In genomic region chr6:25035451-25036435, GRCh38 we compare ENCODE assay signal across 9 cellular contexts.
DNase-seq lines count a peak whose midpoint lies in the region; ATAC-seq and TF ChIP-seq lines count a peak whose summit lies in the region.
"Had no signal": no experiment of that assay in that cellular context is flagged by ENCODE, and none has a peak within 500 bp of the region (broad histone marks: within the 10 kb centered on the region; RNA-seq: fewer than 3 reads in every experiment).

No MANE protein-coding gene starts in this region.

- peak overlapping the region; percentile 77 for H3K4me3 Mint-ChIP-seq in activated T-cell treated with anti-CD3 and anti-CD28 coated beads, Interleukin-2, amount 50 U/mL, for 24 hours

- intact Hi-C loops in OCI-LY7 (cut with micrococcal nuclease; ENCODE audit: unreplicated experiment), result no loop called here

- H3K79me2 ChIP-seq in OCI-LY7 (ENCODE audit: insufficient read depth, low read depth, low read length), result peaks cover 33% of the 10 kb centered on the region; the same call in 1 of the 2 replicates

- POLR2A ChIA-PET in OCI-LY7 (lab: Charles Lee), result interaction anchor here (0.6 to 2.8 kb wide), 12 partner anchors 9 to 214 kb away, joined by 3 to 21 read pairs (median 3); no protein-coding TSS in a partner anchor

- DNase-seq in activated T-cell treated with anti-CD3 and anti-CD28 coated beads, Interleukin-2, amount 50 U/mL, for 24 hours, result peak; percentile 61
- DNase-seq in activated T-cell treated with anti-CD3 and anti-CD28 coated beads for 4 hours, result no peak
- DNase-seq in OCI-LY7 (ENCODE audit: low spot score), result peak; percentile 38
- DNase-seq in glomerular visceral epithelial cell (ENCODE audit: extremely low spot score), result peak; percentile 67
- DNase-seq in tibial nerve (ENCODE audit: low spot score in 2 of 2), result no peak
- no peak for DNase-seq in NCI-H2029 (lab: John Stamatoyannopoulos, UW)

- peaks cover 69% of the 10 kb centered on the region for H3K4me1 Mint-ChIP-seq in activated T-cell treated with anti-CD3 and anti-CD28 coated beads, Interleukin-2, amount 50 U/mL, for 24 hours (ENCODE audit: low read depth)

- H3K36me3 Mint-ChIP-seq in activated T-cell treated with anti-CD3 and anti-CD28 coated beads, Interleukin-2, amount 50 U/mL, for 24 hours (ENCODE audit: low read depth), result no peaks in the 10 kb centered on the region
- H3K36me3 Mint-ChIP-seq: brain had no signal

- TF ChIP-seq EP300 in tibial nerve (IDR thresholded peaks at IDR 0.05), result no peak

- peaks cover under 1% of the 10 kb centered on the region for H3K9me3 Mint-ChIP-seq in activated T-cell treated with anti-CD3 and anti-CD28 coated beads, Interleukin-2, amount 50 U/mL, for 24 hours

- H3K27ac ChIP-seq in OCI-LY7 (ENCODE audit: low read depth, low read length, poor library complexity, severe bottlenecking) (peak overlapping the region; percentile 43), tibial nerve (peak overlapping the region in 3 of 4 donors; percentile 29 to 58 (median 33))

- H3K27me3 Mint-ChIP-seq in activated T-cell treated with anti-CD3 and anti-CD28 coated beads, Interleukin-2, amount 50 U/mL, for 24 hours, result no peaks in the 10 kb centered on the region
- H3K27me3 Mint-ChIP-seq: brain had no signal

- H3K27me3 ChIP-seq in tibial nerve, result no peaks in the 10 kb centered on the region

- peak overlapping the region; percentile 86 for H3K27ac Mint-ChIP-seq in activated T-cell treated with anti-CD3 and anti-CD28 coated beads, Interleukin-2, amount 50 U/mL, for 24 hours

- H3K9me2 ChIP-seq in OCI-LY7 (ENCODE audit: insufficient read depth, low read length), result no peaks in the 10 kb centered on the region

- H2AFZ ChIP-seq in OCI-LY7 (ENCODE audit: low read length), result peak overlapping the region; percentile 85

- peaks cover 8% of the 10 kb centered on the region for H3K36me3 ChIP-seq in OCI-LY7 (ENCODE audit: insufficient read depth, low read length)
- H3K36me3 ChIP-seq in tibial nerve, result no peaks in the 10 kb centered on the region

- no peak for TF ChIP-seq POLR2A in tibial nerve (IDR thresholded peaks at IDR 0.05)

- H3K9me3 ChIP-seq in OCI-LY7 (ENCODE audit: low read length), result peaks cover 9% of the 10 kb centered on the region; the same call in 1 of the 2 replicates
- peaks cover 0 to 6% (median 0%) of the 10 kb centered on the region in 4 donors for H3K9me3 ChIP-seq in tibial nerve

- H3K4me3 ChIP-seq in OCI-LY7 (ENCODE audit: low read depth, low read length, poor library complexity, severe bottlenecking) (peak overlapping the region; percentile 59), tibial nerve (peak overlapping the region in 1 of 4 donors; percentile 15)

- H3K4me1 ChIP-seq in OCI-LY7 (ENCODE audit: insufficient read depth, low read length, poor library complexity, severe bottlenecking) (peaks cover 61% of the 10 kb centered on the region), tibial nerve (peaks cover 0 to 14% (median 2%) of the 10 kb centered on the region in 4 donors)

- no peaks in the 10 kb centered on the region for H4K20me1 ChIP-seq in OCI-LY7 (ENCODE audit: insufficient read depth, low read length)

- CTCF ChIA-PET in OCI-LY7 (lab: Charles Lee; ENCODE audit: unreplicated experiment), result interaction anchor here (0.9 to 1.9 kb wide), 2 partner anchors 9 to 99 kb away, joined by 3 to 9 read pairs; no protein-coding TSS in a partner anchor

- WGBS in tibial nerve, 2 donors, result 61 to 70% methylated on average over 17 of the region's 17 CpGs

- TF ChIP-seq CTCF in OCI-LY7 (conservative IDR thresholded peaks at IDR 0.05; ENCODE audit: low read length) (no peak), tibial nerve (IDR thresholded peaks at IDR 0.05) (no peak)

- ATAC-seq in GM21737 (IDR thresholded peaks at IDR 0.05; ENCODE audit: unreplicated experiment), result no peak
- ATAC-seq in HG02970 (IDR thresholded peaks at IDR 0.05; ENCODE audit: low FRiP score, unreplicated experiment), result no peak

- peak overlapping the region; percentile 73 for H3K4me2 ChIP-seq in OCI-LY7 (ENCODE audit: low read length)

- no TSS peak for BruUV-seq in OCI-LY7 (replicated peaks; lab: Mats Ljungman, UMichigan)

Comparison
In these comparisons a context has a peak if more than half of its experiments do, and no peak if none do; other contexts are left out.
1. DNase-seq: peak in activated T-cell treated with anti-CD3 and anti-CD28 coated beads, Interleukin-2, amount 50 U/mL, for 24 hours (single experiment), OCI-LY7 (single experiment) and glomerular visceral epithelial cell (single experiment); none in activated T-cell treated with anti-CD3 and anti-CD28 coated beads for 4 hours (single experiment), tibial nerve (0 of 2) and NCI-H2029 (single experiment).